Comparison of ENCODE assay signal across 1 cellular context in genomic region chr12:32692358-32692757, GRCh38.
TF ChIP-seq lines count a peak whose summit lies in the region.

No MANE protein-coding gene starts in this region.

TF ChIP-seq in WTC11, 78 proteins besides CTCF, POLR2A, EP300 and RAD21 (continued from another document):
- TF ChIP-seq ELF4 (CRISPR knock-in tag; IDR thresholded peaks at IDR 0.05; ENCODE audit: low read depth): no peak
TF ChIP-seq in WTC11: peak in this region for 0.
